Comparison of ENCODE assay signal across 1 cellular context in the genomic region with DNA sequence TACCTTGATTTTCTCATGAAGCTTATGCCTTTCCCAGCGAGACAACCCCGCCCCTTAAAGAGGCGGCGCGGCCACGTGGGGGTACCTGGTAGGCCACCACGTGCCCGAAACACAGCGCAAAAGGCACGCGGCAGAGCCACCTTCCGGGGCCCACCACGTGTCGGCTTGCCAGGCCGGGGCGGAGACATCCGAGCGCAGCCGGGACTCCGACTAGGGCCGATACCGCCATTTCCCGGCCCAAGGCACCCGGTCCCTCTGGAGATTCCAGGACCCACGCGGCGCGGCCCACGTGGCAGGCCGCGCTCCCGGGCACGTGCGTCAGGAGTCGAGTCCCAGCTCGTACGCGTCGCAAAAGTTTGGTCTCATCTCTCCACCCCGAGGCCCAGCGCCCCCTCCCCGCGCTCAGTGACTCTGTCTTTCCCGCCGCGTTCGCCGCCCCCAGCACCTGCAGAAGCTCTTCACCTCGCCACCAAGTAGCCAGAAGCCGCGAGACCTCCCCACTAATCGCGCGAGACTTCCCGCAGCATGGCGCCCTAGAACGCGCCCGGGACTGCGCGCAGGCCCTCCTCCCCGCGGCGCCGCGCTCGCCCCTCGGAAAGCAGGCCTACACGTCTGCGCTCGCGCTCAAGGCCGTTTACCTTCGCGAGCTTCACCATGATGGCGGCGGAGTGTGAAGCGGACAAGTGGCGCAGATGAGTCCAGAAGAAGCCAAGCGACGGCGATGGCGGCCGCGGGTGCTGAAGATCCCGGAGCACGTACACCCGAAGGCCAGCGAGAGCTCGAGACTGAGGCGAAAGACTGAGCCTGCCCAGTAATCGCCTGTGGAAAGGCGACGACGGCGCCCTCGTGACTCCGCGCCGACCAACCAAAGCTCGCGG.
TF ChIP-seq lines count a peak whose summit lies in the region.

A gene with protein sequence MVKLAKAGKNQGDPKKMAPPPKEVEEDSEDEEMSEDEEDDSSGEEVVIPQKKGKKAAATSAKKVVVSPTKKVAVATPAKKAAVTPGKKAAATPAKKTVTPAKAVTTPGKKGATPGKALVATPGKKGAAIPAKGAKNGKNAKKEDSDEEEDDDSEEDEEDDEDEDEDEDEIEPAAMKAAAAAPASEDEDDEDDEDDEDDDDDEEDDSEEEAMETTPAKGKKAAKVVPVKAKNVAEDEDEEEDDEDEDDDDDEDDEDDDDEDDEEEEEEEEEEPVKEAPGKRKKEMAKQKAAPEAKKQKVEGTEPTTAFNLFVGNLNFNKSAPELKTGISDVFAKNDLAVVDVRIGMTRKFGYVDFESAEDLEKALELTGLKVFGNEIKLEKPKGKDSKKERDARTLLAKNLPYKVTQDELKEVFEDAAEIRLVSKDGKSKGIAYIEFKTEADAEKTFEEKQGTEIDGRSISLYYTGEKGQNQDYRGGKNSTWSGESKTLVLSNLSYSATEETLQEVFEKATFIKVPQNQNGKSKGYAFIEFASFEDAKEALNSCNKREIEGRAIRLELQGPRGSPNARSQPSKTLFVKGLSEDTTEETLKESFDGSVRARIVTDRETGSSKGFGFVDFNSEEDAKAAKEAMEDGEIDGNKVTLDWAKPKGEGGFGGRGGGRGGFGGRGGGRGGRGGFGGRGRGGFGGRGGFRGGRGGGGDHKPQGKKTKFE (minus strand): TSS at position 787 of the 878 bp plus-strand sequence. CDS start 131 bp downstream, at position 656.

TF ChIP-seq in HepG2, 621 proteins besides CTCF, POLR2A, EP300 and RAD21 (continued from another document and continues in another):
- TF ChIP-seq, protein P1, sequence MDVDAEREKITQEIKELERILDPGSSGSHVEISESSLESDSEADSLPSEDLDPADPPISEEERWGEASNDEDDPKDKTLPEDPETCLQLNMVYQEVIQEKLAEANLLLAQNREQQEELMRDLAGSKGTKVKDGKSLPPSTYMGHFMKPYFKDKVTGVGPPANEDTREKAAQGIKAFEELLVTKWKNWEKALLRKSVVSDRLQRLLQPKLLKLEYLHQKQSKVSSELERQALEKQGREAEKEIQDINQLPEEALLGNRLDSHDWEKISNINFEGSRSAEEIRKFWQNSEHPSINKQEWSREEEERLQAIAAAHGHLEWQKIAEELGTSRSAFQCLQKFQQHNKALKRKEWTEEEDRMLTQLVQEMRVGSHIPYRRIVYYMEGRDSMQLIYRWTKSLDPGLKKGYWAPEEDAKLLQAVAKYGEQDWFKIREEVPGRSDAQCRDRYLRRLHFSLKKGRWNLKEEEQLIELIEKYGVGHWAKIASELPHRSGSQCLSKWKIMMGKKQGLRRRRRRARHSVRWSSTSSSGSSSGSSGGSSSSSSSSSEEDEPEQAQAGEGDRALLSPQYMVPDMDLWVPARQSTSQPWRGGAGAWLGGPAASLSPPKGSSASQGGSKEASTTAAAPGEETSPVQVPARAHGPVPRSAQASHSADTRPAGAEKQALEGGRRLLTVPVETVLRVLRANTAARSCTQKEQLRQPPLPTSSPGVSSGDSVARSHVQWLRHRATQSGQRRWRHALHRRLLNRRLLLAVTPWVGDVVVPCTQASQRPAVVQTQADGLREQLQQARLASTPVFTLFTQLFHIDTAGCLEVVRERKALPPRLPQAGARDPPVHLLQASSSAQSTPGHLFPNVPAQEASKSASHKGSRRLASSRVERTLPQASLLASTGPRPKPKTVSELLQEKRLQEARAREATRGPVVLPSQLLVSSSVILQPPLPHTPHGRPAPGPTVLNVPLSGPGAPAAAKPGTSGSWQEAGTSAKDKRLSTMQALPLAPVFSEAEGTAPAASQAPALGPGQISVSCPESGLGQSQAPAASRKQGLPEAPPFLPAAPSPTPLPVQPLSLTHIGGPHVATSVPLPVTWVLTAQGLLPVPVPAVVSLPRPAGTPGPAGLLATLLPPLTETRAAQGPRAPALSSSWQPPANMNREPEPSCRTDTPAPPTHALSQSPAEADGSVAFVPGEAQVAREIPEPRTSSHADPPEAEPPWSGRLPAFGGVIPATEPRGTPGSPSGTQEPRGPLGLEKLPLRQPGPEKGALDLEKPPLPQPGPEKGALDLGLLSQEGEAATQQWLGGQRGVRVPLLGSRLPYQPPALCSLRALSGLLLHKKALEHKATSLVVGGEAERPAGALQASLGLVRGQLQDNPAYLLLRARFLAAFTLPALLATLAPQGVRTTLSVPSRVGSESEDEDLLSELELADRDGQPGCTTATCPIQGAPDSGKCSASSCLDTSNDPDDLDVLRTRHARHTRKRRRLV (CRISPR knock-in tag; IDR thresholded peaks at IDR 0.05) = peak; percentile 67
- peak; percentile 84 for TF ChIP-seq ZC3H4 (CRISPR knock-in tag; IDR thresholded peaks at IDR 0.05; ENCODE audit: borderline replicate concordance)
- no peak for TF ChIP-seq FOXK2 (IDR thresholded peaks at IDR 0.05)
- TF ChIP-seq, protein P2, sequence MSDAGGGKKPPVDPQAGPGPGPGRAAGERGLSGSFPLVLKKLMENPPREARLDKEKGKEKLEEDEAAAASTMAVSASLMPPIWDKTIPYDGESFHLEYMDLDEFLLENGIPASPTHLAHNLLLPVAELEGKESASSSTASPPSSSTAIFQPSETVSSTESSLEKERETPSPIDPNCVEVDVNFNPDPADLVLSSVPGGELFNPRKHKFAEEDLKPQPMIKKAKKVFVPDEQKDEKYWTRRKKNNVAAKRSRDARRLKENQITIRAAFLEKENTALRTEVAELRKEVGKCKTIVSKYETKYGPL (CRISPR knock-in tag; IDR thresholded peaks at IDR 0.05) = peak; percentile 77; the same call in 1 of the 2 replicates
- no peak; the same call in 1 of the 2 replicates for TF ChIP-seq TBP (CRISPR knock-in tag; IDR thresholded peaks at IDR 0.05)
- TF ChIP-seq, protein P3, sequence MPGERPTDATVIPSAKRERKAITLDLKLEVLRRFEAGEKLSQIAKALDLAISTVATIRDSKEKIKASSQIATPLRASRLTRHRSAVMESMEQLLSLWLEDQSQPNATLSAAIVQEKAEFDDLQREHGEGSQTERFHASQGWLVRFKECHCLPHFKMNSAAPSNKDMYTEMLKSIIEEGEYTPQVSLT (CRISPR knock-in tag; IDR thresholded peaks at IDR 0.05; ENCODE audit: borderline replicate concordance, low read depth) = peak; percentile 78; the same call in 1 of the 2 replicates
- peak; percentile 69 for TF ChIP-seq KMT2A (CRISPR knock-in tag; IDR thresholded peaks at IDR 0.05)
- peak; percentile 44 for TF ChIP-seq MED1 (CRISPR knock-in tag; IDR thresholded peaks at IDR 0.05)
- TF ChIP-seq SUZ12 (IDR thresholded peaks at IDR 0.05; ENCODE audit: low read depth, low read length) = no peak
- TF ChIP-seq, protein P4, sequence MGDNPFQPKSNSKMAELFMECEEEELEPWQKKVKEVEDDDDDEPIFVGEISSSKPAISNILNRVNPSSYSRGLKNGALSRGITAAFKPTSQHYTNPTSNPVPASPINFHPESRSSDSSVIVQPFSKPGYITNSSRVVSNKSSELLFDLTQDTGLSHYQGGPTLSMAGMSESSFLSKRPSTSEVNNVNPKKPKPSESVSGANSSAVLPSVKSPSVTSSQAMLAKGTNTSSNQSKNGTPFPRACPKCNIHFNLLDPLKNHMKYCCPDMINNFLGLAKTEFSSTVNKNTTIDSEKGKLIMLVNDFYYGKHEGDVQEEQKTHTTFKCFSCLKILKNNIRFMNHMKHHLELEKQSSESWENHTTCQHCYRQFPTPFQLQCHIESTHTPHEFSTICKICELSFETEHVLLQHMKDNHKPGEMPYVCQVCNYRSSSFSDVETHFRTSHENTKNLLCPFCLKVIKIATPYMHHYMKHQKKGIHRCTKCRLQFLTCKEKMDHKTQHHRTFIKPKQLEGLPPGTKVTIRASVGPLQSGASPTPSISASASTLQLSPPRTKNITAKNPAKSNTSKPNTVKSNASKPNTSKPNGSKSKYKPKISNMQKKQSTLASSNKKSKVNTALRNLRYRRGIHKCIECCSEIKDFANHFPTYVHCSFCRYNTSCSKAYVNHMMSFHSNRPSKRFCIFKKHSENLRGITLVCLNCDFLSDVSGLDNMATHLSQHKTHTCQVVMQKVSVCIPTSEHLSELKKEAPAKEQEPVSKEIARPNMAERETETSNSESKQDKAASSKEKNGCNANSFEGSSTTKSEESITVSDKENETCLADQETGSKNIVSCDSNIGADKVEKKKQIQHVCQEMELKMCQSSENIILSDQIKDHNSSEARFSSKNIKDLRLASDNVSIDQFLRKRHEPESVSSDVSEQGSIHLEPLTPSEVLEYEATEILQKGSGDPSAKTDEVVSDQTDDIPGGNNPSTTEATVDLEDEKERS (CRISPR knock-in tag; IDR thresholded peaks at IDR 0.05) = peak; percentile 73
- TF ChIP-seq ZNF282 (IDR thresholded peaks at IDR 0.05; ENCODE audit: partially characterized antibody) = no peak
- TF ChIP-seq SAFB2 (CRISPR knock-in tag; IDR thresholded peaks at IDR 0.05; ENCODE audit: borderline replicate concordance, low read depth) = peak; percentile 53; the same call in 1 of the 2 replicates
- peak; percentile 98 for TF ChIP-seq IKZF4 (CRISPR knock-in tag; IDR thresholded peaks at IDR 0.05; ENCODE audit: borderline replicate concordance, low read depth, not compliant biosample characterization)
- TF ChIP-seq, protein P5, sequence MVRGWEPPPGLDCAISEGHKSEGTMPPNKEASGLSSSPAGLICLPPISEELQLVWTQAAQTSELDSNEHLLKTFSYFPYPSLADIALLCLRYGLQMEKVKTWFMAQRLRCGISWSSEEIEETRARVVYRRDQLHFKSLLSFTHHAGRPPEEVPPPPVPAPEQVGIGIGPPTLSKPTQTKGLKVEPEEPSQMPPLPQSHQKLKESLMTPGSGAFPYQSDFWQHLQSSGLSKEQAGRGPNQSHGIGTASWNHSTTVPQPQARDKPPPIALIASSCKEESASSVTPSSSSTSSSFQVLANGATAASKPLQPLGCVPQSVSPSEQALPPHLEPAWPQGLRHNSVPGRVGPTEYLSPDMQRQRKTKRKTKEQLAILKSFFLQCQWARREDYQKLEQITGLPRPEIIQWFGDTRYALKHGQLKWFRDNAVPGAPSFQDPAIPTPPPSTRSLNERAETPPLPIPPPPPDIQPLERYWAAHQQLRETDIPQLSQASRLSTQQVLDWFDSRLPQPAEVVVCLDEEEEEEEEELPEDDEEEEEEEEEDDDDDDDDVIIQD (CRISPR knock-in tag; IDR thresholded peaks at IDR 0.05; ENCODE audit: low read depth) = peak; percentile 97
- TF ChIP-seq RBM39 (IDR thresholded peaks at IDR 0.05; ENCODE audit: low read depth, low read length, poor library complexity, severe bottlenecking) = peak; percentile 98
- TF ChIP-seq ZNF350 (CRISPR knock-in tag; IDR thresholded peaks at IDR 0.05; ENCODE audit: borderline replicate concordance, low read depth) = peak; percentile 97
- TF ChIP-seq MAFG (CRISPR knock-in tag; IDR thresholded peaks at IDR 0.05) = peak; percentile 75
- no peak for TF ChIP-seq FOXA1 (IDR thresholded peaks at IDR 0.05)
- TF ChIP-seq FOXA1 (CRISPR knock-in tag; IDR thresholded peaks at IDR 0.05) = 0 out of 2 replicates have a peak, but pooled peaks have one; percentile 37
- no peak for TF ChIP-seq FOXP1 (IDR thresholded peaks at IDR 0.05)
- no peak; the same call in 1 of the 2 replicates for TF ChIP-seq FOXP1 (CRISPR knock-in tag; IDR thresholded peaks at IDR 0.05)
- peak; percentile 63; the same call in 1 of the 2 replicates for TF ChIP-seq NFIC (IDR thresholded peaks at IDR 0.05; ENCODE audit: low read length)
- no peak for TF ChIP-seq CHD4 (IDR thresholded peaks at IDR 0.05; ENCODE audit: borderline replicate concordance, low read length)
- TF ChIP-seq, protein P6, sequence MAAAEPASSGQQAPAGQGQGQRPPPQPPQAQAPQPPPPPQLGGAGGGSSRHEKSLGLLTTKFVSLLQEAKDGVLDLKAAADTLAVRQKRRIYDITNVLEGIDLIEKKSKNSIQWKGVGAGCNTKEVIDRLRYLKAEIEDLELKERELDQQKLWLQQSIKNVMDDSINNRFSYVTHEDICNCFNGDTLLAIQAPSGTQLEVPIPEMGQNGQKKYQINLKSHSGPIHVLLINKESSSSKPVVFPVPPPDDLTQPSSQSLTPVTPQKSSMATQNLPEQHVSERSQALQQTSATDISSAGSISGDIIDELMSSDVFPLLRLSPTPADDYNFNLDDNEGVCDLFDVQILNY (CRISPR knock-in tag; conservative IDR thresholded peaks at IDR 0.05) = peak; percentile 84
- peak; percentile 84 for TF ChIP-seq GABPB1 (CRISPR knock-in tag; IDR thresholded peaks at IDR 0.05)
- TF ChIP-seq ZFP36L1 (CRISPR knock-in tag; IDR thresholded peaks at IDR 0.05) = peak; percentile 49; the same call in 1 of the 2 replicates
- peak; percentile 79 for TF ChIP-seq KDM3A (CRISPR knock-in tag; IDR thresholded peaks at IDR 0.05; ENCODE audit: low read depth)
- peak; percentile 95 for TF ChIP-seq CHD2 (IDR thresholded peaks at IDR 0.05; ENCODE audit: low read depth, low read length)
- peak; percentile 31; the same call in 1 of the 2 replicates for TF ChIP-seq ZNF652 (CRISPR knock-in tag; IDR thresholded peaks at IDR 0.05; ENCODE audit: borderline replicate concordance, low read depth)
- TF ChIP-seq THYN1 (CRISPR knock-in tag; IDR thresholded peaks at IDR 0.05; ENCODE audit: borderline replicate concordance, low read depth) = peak; percentile 92; the same call in 1 of the 2 replicates
- peak; percentile 91 for TF ChIP-seq KAT8 (CRISPR knock-in tag; IDR thresholded peaks at IDR 0.05)
- TF ChIP-seq ZNF17 (CRISPR knock-in tag; IDR thresholded peaks at IDR 0.05) = peak; percentile 84
- TF ChIP-seq MIXL1 (CRISPR knock-in tag; IDR thresholded peaks at IDR 0.05) = peak; percentile 54
- TF ChIP-seq, protein P7, sequence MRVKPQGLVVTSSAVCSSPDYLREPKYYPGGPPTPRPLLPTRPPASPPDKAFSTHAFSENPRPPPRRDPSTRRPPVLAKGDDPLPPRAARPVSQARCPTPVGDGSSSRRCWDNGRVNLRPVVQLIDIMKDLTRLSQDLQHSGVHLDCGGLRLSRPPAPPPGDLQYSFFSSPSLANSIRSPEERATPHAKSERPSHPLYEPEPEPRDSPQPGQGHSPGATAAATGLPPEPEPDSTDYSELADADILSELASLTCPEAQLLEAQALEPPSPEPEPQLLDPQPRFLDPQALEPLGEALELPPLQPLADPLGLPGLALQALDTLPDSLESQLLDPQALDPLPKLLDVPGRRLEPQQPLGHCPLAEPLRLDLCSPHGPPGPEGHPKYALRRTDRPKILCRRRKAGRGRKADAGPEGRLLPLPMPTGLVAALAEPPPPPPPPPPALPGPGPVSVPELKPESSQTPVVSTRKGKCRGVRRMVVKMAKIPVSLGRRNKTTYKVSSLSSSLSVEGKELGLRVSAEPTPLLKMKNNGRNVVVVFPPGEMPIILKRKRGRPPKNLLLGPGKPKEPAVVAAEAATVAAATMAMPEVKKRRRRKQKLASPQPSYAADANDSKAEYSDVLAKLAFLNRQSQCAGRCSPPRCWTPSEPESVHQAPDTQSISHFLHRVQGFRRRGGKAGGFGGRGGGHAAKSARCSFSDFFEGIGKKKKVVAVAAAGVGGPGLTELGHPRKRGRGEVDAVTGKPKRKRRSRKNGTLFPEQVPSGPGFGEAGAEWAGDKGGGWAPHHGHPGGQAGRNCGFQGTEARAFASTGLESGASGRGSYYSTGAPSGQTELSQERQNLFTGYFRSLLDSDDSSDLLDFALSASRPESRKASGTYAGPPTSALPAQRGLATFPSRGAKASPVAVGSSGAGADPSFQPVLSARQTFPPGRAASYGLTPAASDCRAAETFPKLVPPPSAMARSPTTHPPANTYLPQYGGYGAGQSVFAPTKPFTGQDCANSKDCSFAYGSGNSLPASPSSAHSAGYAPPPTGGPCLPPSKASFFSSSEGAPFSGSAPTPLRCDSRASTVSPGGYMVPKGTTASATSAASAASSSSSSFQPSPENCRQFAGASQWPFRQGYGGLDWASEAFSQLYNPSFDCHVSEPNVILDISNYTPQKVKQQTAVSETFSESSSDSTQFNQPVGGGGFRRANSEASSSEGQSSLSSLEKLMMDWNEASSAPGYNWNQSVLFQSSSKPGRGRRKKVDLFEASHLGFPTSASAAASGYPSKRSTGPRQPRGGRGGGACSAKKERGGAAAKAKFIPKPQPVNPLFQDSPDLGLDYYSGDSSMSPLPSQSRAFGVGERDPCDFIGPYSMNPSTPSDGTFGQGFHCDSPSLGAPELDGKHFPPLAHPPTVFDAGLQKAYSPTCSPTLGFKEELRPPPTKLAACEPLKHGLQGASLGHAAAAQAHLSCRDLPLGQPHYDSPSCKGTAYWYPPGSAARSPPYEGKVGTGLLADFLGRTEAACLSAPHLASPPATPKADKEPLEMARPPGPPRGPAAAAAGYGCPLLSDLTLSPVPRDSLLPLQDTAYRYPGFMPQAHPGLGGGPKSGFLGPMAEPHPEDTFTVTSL (CRISPR knock-in tag; IDR thresholded peaks at IDR 0.05; ENCODE audit: borderline replicate concordance) = peak; percentile 88
- TF ChIP-seq SMARCE1 (IDR thresholded peaks at IDR 0.05; ENCODE audit: borderline replicate concordance) = no peak
